Comparison of ENCODE assay signal across 1 cellular context in the genomic region with DNA sequence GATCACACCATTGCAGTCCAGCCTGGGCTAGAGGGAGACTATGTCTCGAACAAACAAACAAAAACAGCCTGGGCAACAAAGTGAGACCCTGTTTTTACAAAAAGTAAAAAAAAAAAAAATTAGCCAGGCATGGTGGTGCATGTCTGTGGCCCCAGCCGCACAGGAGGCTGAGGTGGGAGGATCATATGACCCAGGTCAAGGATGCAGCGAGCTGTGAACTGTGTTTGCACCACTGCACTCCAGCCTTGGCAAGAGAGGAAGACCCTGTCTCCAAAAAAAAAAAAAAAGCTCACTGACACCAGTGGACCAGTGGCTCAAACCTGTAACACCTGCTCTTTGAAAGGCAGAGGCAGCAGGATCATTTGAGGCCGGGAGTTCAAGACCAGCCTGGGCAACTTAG.
TF ChIP-seq lines count a peak whose summit lies in the region.

No MANE protein-coding gene starts in this region.

TF ChIP-seq in GM23338, 12 proteins besides CTCF, POLR2A, EP300 and RAD21:
- TF ChIP-seq ZNF331 (CRISPR knock-in tag; IDR thresholded peaks at IDR 0.05; ENCODE audit: low read depth) (no peak), CREB1 (CRISPR knock-in tag; IDR thresholded peaks at IDR 0.05; ENCODE audit: low read depth) (no peak), ZNF462 (CRISPR knock-in tag; IDR thresholded peaks at IDR 0.05) (no peak), POLR2AphosphoS5 (IDR thresholded peaks at IDR 0.05; ENCODE audit: low read depth) (no peak)
